In genomic region chr10:5035356-5035755, GRCh38 we compare ENCODE assay signal across 26 cellular contexts. TPM values are rescaled to one million over a fixed set of nuclear protein-coding genes. Genes with fewer than 3 reads are reported as not detected.
"Had no signal": no experiment of that assay in that cellular context is flagged by ENCODE, and none has a peak within 500 bp of the region (broad histone marks: within the 10 kb centered on the region; RNA-seq: fewer than 3 reads in every experiment).

No MANE protein-coding gene starts in this region.

- H3K9me3 ChIP-seq: ovary, testis had no signal

- H3K4me1 Mint-ChIP-seq: memory B cell; mesothelial cell of epicardium; naive B cell; neural crest cell; stimulated activated memory B cell treated with anti-CD40 and anti-IgM and Interleukin-4, amounts not matched to agents 10 μg/mL and 1 μg/mL and 100 μg/mL, for 72 hours had no signal

- H3K36me3 ChIP-seq: ovary, sigmoid colon had no signal

- DNase-seq: dorsolateral prefrontal cortex; effector CD4-positive, alpha-beta T cell; hypothalamus; kidney; mucosa of descending colon; naive B cell; nucleus accumbens; ovary; posterior cingulate gyrus; psoas muscle; right cardiac atrium; sigmoid colon; stimulated activated CD4-positive, alpha-beta T cell treated with anti-CD3 and anti-CD28 coated beads, Interleukin-4, amount 100 ng/mL, for 4 hours; stimulated activated naive CD8-positive, alpha-beta T cell treated with anti-CD3 and anti-CD28 coated beads, Interleukin-15, Interleukin-2, amounts not matched to agents 100 U/mL and 50 U/mL, for 24 hours; substantia nigra; testis; tibial artery had no signal

- FAIRE-seq: frontal cortex, kidney had no signal

- H3K27ac ChIP-seq: dorsolateral prefrontal cortex, ovary, psoas muscle, sigmoid colon, testis, tibial artery had no signal

- H3K27ac Mint-ChIP-seq: memory B cell; mesothelial cell of epicardium; naive B cell; natural killer cell treated with Interleukin-12 subunit alpha and Interleukin-12 subunit beta and Interleukin-15 and Interleukin-18, amount 100 ng/mL, for 72 hours; stimulated activated memory B cell treated with anti-CD40 and anti-IgM and Interleukin-4, amounts not matched to agents 10 μg/mL and 1 μg/mL and 100 μg/mL, for 72 hours; type B pancreatic cell had no signal

- H3K36me3 Mint-ChIP-seq: stimulated activated memory B cell treated with anti-CD40 and anti-IgM and Interleukin-4, amounts not matched to agents 10 μg/mL and 1 μg/mL and 100 μg/mL, for 72 hours; type B pancreatic cell had no signal

- H3K4me3 ChIP-seq: dorsolateral prefrontal cortex, lung, mucosa of descending colon, ovary, psoas muscle, sigmoid colon, testis, tibial artery had no signal

- ATAC-seq: left lobe of liver; mucosa of descending colon; natural killer cell treated with Interleukin-12 subunit alpha and Interleukin-12 subunit beta and Interleukin-15 and Interleukin-18, amount 100 ng/mL, for 72 hours; psoas muscle; right cardiac atrium; stimulated activated memory B cell treated with anti-CD40 and anti-IgM and Interleukin-4, amounts not matched to agents 10 μg/mL and 1 μg/mL and 100 μg/mL, for 72 hours; stimulated activated naive CD8-positive, alpha-beta T cell treated with anti-CD3 and anti-CD28 coated beads, Interleukin-15, Interleukin-2, amounts not matched to agents 100 U/mL and 50 U/mL, for 24 hours had no signal

- H3K27me3 ChIP-seq: ovary, sigmoid colon, testis, tibial artery had no signal

- H3K4me1 ChIP-seq: psoas muscle, sigmoid colon, testis had no signal

- H3K4me3 Mint-ChIP-seq: memory B cell; mesothelial cell of epicardium; naive B cell; natural killer cell treated with Interleukin-12 subunit alpha and Interleukin-12 subunit beta and Interleukin-15 and Interleukin-18, amount 100 ng/mL, for 72 hours; neural crest cell; stimulated activated memory B cell treated with anti-CD40 and anti-IgM and Interleukin-4, amounts not matched to agents 10 μg/mL and 1 μg/mL and 100 μg/mL, for 72 hours; type B pancreatic cell had no signal

- H3K27me3 Mint-ChIP-seq: stimulated activated memory B cell treated with anti-CD40 and anti-IgM and Interleukin-4, amounts not matched to agents 10 μg/mL and 1 μg/mL and 100 μg/mL, for 72 hours; type B pancreatic cell had no signal

RNA-seq across cellular contexts. Expression of gene AKR1C2, which starts 31.7 kb away (rescaled TPM):
- total RNA-seq: natural killer cell treated with Interleukin-12 subunit alpha and Interleukin-12 subunit beta and Interleukin-15 and Interleukin-18, amount 100 ng/mL, for 72 hours had no signal
